In the genomic region with DNA sequence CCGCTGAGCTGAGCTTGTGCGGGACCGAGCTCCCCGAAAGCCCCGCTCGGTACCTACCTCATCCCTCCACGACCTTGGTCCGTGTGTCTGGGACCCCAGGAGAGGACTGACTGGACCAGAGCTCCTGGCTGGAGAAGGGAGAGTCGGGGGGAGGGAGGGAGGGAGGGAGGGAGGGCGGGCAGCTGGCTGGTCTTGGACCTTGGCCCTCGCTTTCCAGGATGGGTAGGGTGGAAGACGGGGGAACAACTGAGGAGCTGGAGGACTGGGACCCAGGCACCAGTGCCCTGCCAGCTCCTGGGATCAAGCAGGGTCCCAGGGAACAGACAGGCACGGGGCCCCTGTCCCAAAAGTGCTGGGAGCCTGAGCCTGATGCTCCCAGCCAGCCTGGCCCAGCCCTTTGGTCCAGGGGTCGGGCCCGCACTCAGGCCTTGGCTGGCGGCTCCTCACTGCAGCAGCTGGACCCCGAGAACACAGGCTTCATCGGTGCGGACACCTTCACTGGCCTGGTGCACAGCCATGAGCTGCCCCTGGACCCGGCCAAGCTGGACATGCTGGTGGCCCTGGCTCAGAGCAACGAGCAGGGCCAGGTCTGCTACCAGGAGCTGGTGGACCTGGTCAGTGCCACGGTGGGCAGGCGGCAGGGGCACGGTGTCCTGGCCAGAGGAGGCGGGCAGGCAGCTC, we compare ENCODE assay signal across 16 cellular contexts. TPM values are rescaled to one million over a fixed set of nuclear protein-coding genes. Genes with fewer than 3 reads are reported as not detected.
DNase-seq lines count a peak whose midpoint lies in the region; ATAC-seq and TF ChIP-seq lines count a peak whose summit lies in the region.
"Had no signal": no experiment of that assay in that cellular context is flagged by ENCODE, and none has a peak within 500 bp of the region (broad histone marks: within the 10 kb centered on the region; RNA-seq: fewer than 3 reads in every experiment).

No MANE protein-coding gene starts in this region.

- no peaks in the 10 kb centered on the region for H3K9me3 ChIP-seq in breast epithelium
- H3K9me3 ChIP-seq in transverse colon, result no peaks in the 10 kb centered on the region
- no peaks in the 10 kb centered on the region for H3K9me3 ChIP-seq in uterus

- H3K4me1 Mint-ChIP-seq in MCF 10A (ENCODE audit: insufficient read depth, unreplicated experiment), result no peaks in the 10 kb centered on the region
- peaks cover 12% of the 10 kb centered on the region for H3K4me1 Mint-ChIP-seq in activated CD8-positive, alpha-beta T cell treated with anti-CD3 and anti-CD28 coated beads for 36 hours (ENCODE audit: low read depth)
- peaks cover 7% of the 10 kb centered on the region for H3K4me1 Mint-ChIP-seq in activated naive CD8-positive, alpha-beta T cell treated with anti-CD3 and anti-CD28 coated beads for 36 hours

- WGBS in transverse colon (ENCODE audit: low coverage in 1 of 2), 2 donors, result 41% methylated on average over 9 of the region's 25 CpGs; no CpG with 5 or more reads in 1 of the 2 donors

- H3K27me3 ChIP-seq in breast epithelium (no peaks in the 10 kb centered on the region), kidney epithelial cell (ENCODE audit: control insufficient read depth, insufficient read depth, low read length) (peaks cover 21% of the 10 kb centered on the region), transverse colon (no peaks in the 10 kb centered on the region), uterus (no peaks in the 10 kb centered on the region)

- intact Hi-C loops in breast epithelium (cut with DNase I; ENCODE audit: low total_unique reads) (no loop called here), MCF 10A (cut with micrococcal nuclease) (no loop called here), transverse colon (cut with DNase I; ENCODE audit: low total_unique reads) (no loop called here), uterus (cut with DNase I; ENCODE audit: low total_unique reads) (no loop called here)
- intact Hi-C loops in activated CD8-positive, alpha-beta T cell treated with anti-CD3 and anti-CD28 coated beads for 36 hours (cut with micrococcal nuclease), result no loop called here

- no peak for TF ChIP-seq EP300 in transverse colon (IDR thresholded peaks at IDR 0.05; ENCODE audit: low read depth)

- no peaks in the 10 kb centered on the region for H3K9me3 Mint-ChIP-seq in MCF 10A (ENCODE audit: unreplicated experiment)
- H3K9me3 Mint-ChIP-seq in activated CD8-positive, alpha-beta T cell treated with anti-CD3 and anti-CD28 coated beads for 36 hours, result no peaks in the 10 kb centered on the region
- no peaks in the 10 kb centered on the region for H3K9me3 Mint-ChIP-seq in activated naive CD8-positive, alpha-beta T cell treated with anti-CD3 and anti-CD28 coated beads for 36 hours
- H3K9me3 Mint-ChIP-seq: activated CD4-positive, alpha-beta T cell treated with anti-CD3 and anti-CD28 coated beads, Interleukin-2, amount 10 ng/mL, durations not matched to agents 7 days and 5 days; nephron progenitor cell; stimulated activated naive B cell treated with anti-CD40 and anti-IgM and Interleukin-4, amounts not matched to agents 10 μg/mL and 1 μg/mL and 100 μg/mL, for 72 hours had no signal

- H3K4me3 Mint-ChIP-seq in MCF 10A (ENCODE audit: unreplicated experiment), result no peak overlapping the region
- H3K4me3 Mint-ChIP-seq in activated CD8-positive, alpha-beta T cell treated with anti-CD3 and anti-CD28 coated beads for 36 hours, result no peak overlapping the region
- H3K4me3 Mint-ChIP-seq in activated naive CD8-positive, alpha-beta T cell treated with anti-CD3 and anti-CD28 coated beads for 36 hours, result no peak overlapping the region
- H3K4me3 Mint-ChIP-seq: activated CD4-positive, alpha-beta T cell treated with anti-CD3 and anti-CD28 coated beads, Interleukin-2, amount 10 ng/mL, durations not matched to agents 7 days and 5 days had no signal

- H3K36me3 ChIP-seq in breast epithelium (peaks cover 6% of the 10 kb centered on the region), kidney epithelial cell (ENCODE audit: control insufficient read depth, insufficient read depth, low read length) (no peaks in the 10 kb centered on the region), transverse colon (peaks cover 0 to 15% (median 0%) of the 10 kb centered on the region in 4 donors), uterus (no peaks in the 10 kb centered on the region)

- no TSS peak for BruUV-seq in MCF 10A (replicated peaks; lab: Mats Ljungman, UMichigan)

- in situ Hi-C loops in transverse colon (cut with MboI; ENCODE audit: low pct_ligation_motif_present in 1 of 4, low pct_unique_long_range_greater_than_20kb in 1 of 4, low sequenced_read_pairs in 3 of 4), result no loop called here

- H3K4me1 ChIP-seq in breast epithelium (peaks cover 2 to 11% of the 10 kb centered on the region in 2 donors), transverse colon (peaks cover 20 to 55% (median 38%) of the 10 kb centered on the region in 4 donors), uterus (peaks cover 0 to 14% of the 10 kb centered on the region in 2 donors)

- ATAC-seq in activated CD8-positive, alpha-beta T cell treated with anti-CD3 and anti-CD28 coated beads for 36 hours, result no peak
- ATAC-seq: stimulated activated naive B cell treated with anti-CD40 and anti-IgM and Interleukin-4, amounts not matched to agents 10 μg/mL and 1 μg/mL and 100 μg/mL, for 72 hours had no signal

- peaks cover 49% of the 10 kb centered on the region for H3K36me3 Mint-ChIP-seq in MCF 10A (ENCODE audit: insufficient read depth, unreplicated experiment)
- peaks cover 6% of the 10 kb centered on the region for H3K36me3 Mint-ChIP-seq in activated CD8-positive, alpha-beta T cell treated with anti-CD3 and anti-CD28 coated beads for 36 hours (ENCODE audit: low read depth)
- H3K36me3 Mint-ChIP-seq in activated naive CD8-positive, alpha-beta T cell treated with anti-CD3 and anti-CD28 coated beads for 36 hours, result peaks cover 4% of the 10 kb centered on the region

- H3K4me3 ChIP-seq in breast epithelium (peak overlapping the region; percentile 25 to 67 (median 33)), choroid plexus epithelial cell (ENCODE audit: low read depth, low read length) (peak overlapping the region; percentile 51), kidney epithelial cell (ENCODE audit: low read depth, low read length) (peak overlapping the region; percentile 22), transverse colon (peak overlapping the region in 3 of 4 donors; percentile 25 to 44 (median 41)), uterus (no peak overlapping the region)

- H3K27ac ChIP-seq in breast epithelium, result peak overlapping the region in 1 of 2 donors; percentile 7
- H3K27ac ChIP-seq in transverse colon, result peak overlapping the region in 3 of 4 donors; percentile 27 to 69 (median 58)
- H3K27ac ChIP-seq in uterus, result no peak overlapping the region
- H3K27ac ChIP-seq: HL-60 had no signal

- no peaks in the 10 kb centered on the region for H3K27me3 Mint-ChIP-seq in MCF 10A (ENCODE audit: insufficient read depth, unreplicated experiment)
- H3K27me3 Mint-ChIP-seq in activated CD8-positive, alpha-beta T cell treated with anti-CD3 and anti-CD28 coated beads for 36 hours, result peaks cover 7% of the 10 kb centered on the region
- H3K27me3 Mint-ChIP-seq in activated naive CD8-positive, alpha-beta T cell treated with anti-CD3 and anti-CD28 coated beads for 36 hours, result no peaks in the 10 kb centered on the region

- POLR2A ChIA-PET in MCF 10A (lab: Yijun Ruan, JAX), result interaction anchor here (0.6 to 2.0 kb wide), 11 partner anchors 8 to 86 kb away, joined by 3 to 17 read pairs (median 3); partner anchors contain the start of genes ANTKMT, JMJD8, RAB40C and RHOT2
- POLR2A ChIA-PET in activated CD8-positive, alpha-beta T cell treated with anti-CD3 and anti-CD28 coated beads for 36 hours (lab: Charles Lee), result interaction anchor here (0.9 to 1.9 kb wide), 10 partner anchors 8 to 120 kb away, joined by 3 to 8 read pairs (median 3); partner anchors contain the start of genes JMJD8, WDR24 and WDR90

- no peak overlapping the region for H3K27ac Mint-ChIP-seq in MCF 10A (ENCODE audit: low read depth, unreplicated experiment)
- no peak overlapping the region for H3K27ac Mint-ChIP-seq in activated CD8-positive, alpha-beta T cell treated with anti-CD3 and anti-CD28 coated beads for 36 hours
- H3K27ac Mint-ChIP-seq in activated naive CD8-positive, alpha-beta T cell treated with anti-CD3 and anti-CD28 coated beads for 36 hours, result no peak overlapping the region
- H3K27ac Mint-ChIP-seq: activated CD4-positive, alpha-beta T cell treated with anti-CD3 and anti-CD28 coated beads, Interleukin-2, amount 10 ng/mL, durations not matched to agents 7 days and 5 days; nephron progenitor cell had no signal

- TF ChIP-seq POLR2A in breast epithelium (IDR thresholded peaks at IDR 0.05) (no peak), transverse colon (IDR thresholded peaks at IDR 0.05) (no peak), uterus (IDR thresholded peaks at IDR 0.05) (no peak)

- no peak for TF ChIP-seq CTCF in breast epithelium (IDR thresholded peaks at IDR 0.05)
- TF ChIP-seq CTCF in MCF 10A (IDR thresholded peaks at IDR 0.05; ENCODE audit: unreplicated experiment), result no peak
- TF ChIP-seq CTCF in choroid plexus epithelial cell (conservative IDR thresholded peaks at IDR 0.05; ENCODE audit: low read depth, low read length), result no peak
- TF ChIP-seq CTCF in kidney epithelial cell (IDR thresholded peaks at IDR 0.05; ENCODE audit: insufficient read depth, low read length, poor library complexity, severe bottlenecking), result no peak
- TF ChIP-seq CTCF in transverse colon (IDR thresholded peaks at IDR 0.05), result no peak
- no peak for TF ChIP-seq CTCF in activated CD8-positive, alpha-beta T cell treated with anti-CD3 and anti-CD28 coated beads for 36 hours (IDR thresholded peaks at IDR 0.05)
- TF ChIP-seq CTCF in uterus (IDR thresholded peaks at IDR 0.05), result no peak

- CTCF ChIA-PET in MCF 10A (lab: Yijun Ruan, JAX), result interaction anchor here (0.6 to 0.8 kb wide), 4 partner anchors 8 to 117 kb away, joined by 3 to 5 read pairs (median 3); partner anchors contain the start of gene RHOT2
- CTCF ChIA-PET in activated CD8-positive, alpha-beta T cell treated with anti-CD3 and anti-CD28 coated beads for 36 hours (lab: Charles Lee), result interaction anchor here (0.8 to 1.7 kb wide), 5 partner anchors 8 to 65 kb away, joined by 3 read pairs; partner anchors contain the start of genes CIAO3 and RHOT2

- DNase-seq in breast epithelium (ENCODE audit: low spot score in 2 of 2) (no peak), MCF 10A (ENCODE audit: unreplicated experiment) (no peak), choroid plexus epithelial cell (ENCODE audit: low read depth) (no peak), kidney epithelial cell (ENCODE audit: low read depth) (no peak), transverse colon (peak; percentile 49), uterus (no peak)
- DNase-seq in activated CD8-positive, alpha-beta T cell treated with anti-CD3 and anti-CD28 coated beads for 36 hours, result no peak
- no peak for DNase-seq in activated naive CD8-positive, alpha-beta T cell treated with anti-CD3 and anti-CD28 coated beads for 36 hours
- DNase-seq: activated CD4-positive, alpha-beta T cell treated with anti-CD3 and anti-CD28 coated beads, Interleukin-2, amount 10 ng/mL, durations not matched to agents 7 days and 5 days; activated naive CD4-positive, alpha-beta T cell; DND-41; effector CD4-positive, alpha-beta T cell; NCI-H748 treated with DMSO at 0.1 percent for 48 hours; stimulated activated naive B cell treated with anti-CD40 and anti-IgM and Interleukin-4, amounts not matched to agents 10 μg/mL and 1 μg/mL and 100 μg/mL, for 72 hours had no signal

RNA-seq across cellular contexts. Expression of gene RHBDL1, which starts 0.6 kb away (rescaled TPM):
- total RNA-seq in breast epithelium (1 to 10 TPM in 2 of 3 donors, under 1 TPM in 1; 0.48 to 2.3 (median 1.0) TPM), MCF 10A (2022) (3.0 and 4.5 TPM in 2 replicates), kidney epithelial cell (0.88 and 0.96 TPM in 2 replicates), transverse colon (10 to 100 TPM in 2 of 4 donors, 1 to 10 TPM in 2; 1.8 to 39.3 (median 8.1) TPM), uterus (1 to 10 TPM in 2 of 4 donors, not detected in 2; 1.5 to 2.0 TPM)
- under 1 TPM; 0.79 to 0.89 TPM for total RNA-seq in activated CD8-positive, alpha-beta T cell treated with anti-CD3 and anti-CD28 coated beads for 36 hours
- under 1 TPM; 0.49 to 0.72 TPM for total RNA-seq in activated naive CD8-positive, alpha-beta T cell treated with anti-CD3 and anti-CD28 coated beads for 36 hours

RNA-seq across cellular contexts. Expression of gene STUB1, which starts 4.2 kb away (rescaled TPM):
- total RNA-seq in breast epithelium, result 100 to 1,000 TPM; 127 to 184 (median 175) TPM
- total RNA-seq in MCF 10A (2022), result 99.3 and 124 TPM in 2 replicates
- 133 and 179 TPM in 2 replicates for total RNA-seq in kidney epithelial cell
- total RNA-seq in transverse colon, result 100 to 1,000 TPM in 3 of 4 donors, 10 to 100 TPM in 1; 51.9 to 190 (median 134) TPM
- total RNA-seq in activated CD8-positive, alpha-beta T cell treated with anti-CD3 and anti-CD28 coated beads for 36 hours, result 10 to 100 TPM; 57.1 to 61.7 TPM
- total RNA-seq in uterus, result 100 to 1,000 TPM in 2 of 4 donors, 10 to 100 TPM in 2; 62.7 to 212 (median 93.3) TPM
- 10 to 100 TPM; 74.3 to 82.1 TPM for total RNA-seq in activated naive CD8-positive, alpha-beta T cell treated with anti-CD3 and anti-CD28 coated beads for 36 hours

RNA-seq across cellular contexts. Expression of gene RHOT2, which starts 8.1 kb away (rescaled TPM):
- 10 to 100 TPM; 39.4 to 90.8 (median 66.9) TPM for total RNA-seq in breast epithelium
- 110 and 118 TPM in 2 replicates for total RNA-seq in MCF 10A (2022)
- total RNA-seq in kidney epithelial cell, result 68.0 and 76.8 TPM in 2 replicates
- total RNA-seq in transverse colon, result 100 to 1,000 TPM; 133 to 386 (median 259) TPM
- 100 to 1,000 TPM; 110 TPM for total RNA-seq in activated CD8-positive, alpha-beta T cell treated with anti-CD3 and anti-CD28 coated beads for 36 hours
- total RNA-seq in uterus, result 10 to 100 TPM; 29.1 to 99.7 (median 71.7) TPM
- total RNA-seq in activated naive CD8-positive, alpha-beta T cell treated with anti-CD3 and anti-CD28 coated beads for 36 hours, result 100 to 1,000 TPM; 123 to 128 TPM

RNA-seq across cellular contexts. Expression of gene JMJD8, which starts 8.1 kb away (rescaled TPM):
- total RNA-seq in breast epithelium, result 10 to 100 TPM; 67.2 to 83.4 (median 67.5) TPM
- 23.6 and 33.4 TPM in 2 replicates for total RNA-seq in MCF 10A (2022)
- total RNA-seq in kidney epithelial cell, result 59.4 and 72.8 TPM in 2 replicates
- 100 to 1,000 TPM in 1 of 4 donors, 10 to 100 TPM in 3; 40.0 to 261 (median 58.6) TPM for total RNA-seq in transverse colon
- 10 to 100 TPM; 26.2 to 28.7 TPM for total RNA-seq in activated CD8-positive, alpha-beta T cell treated with anti-CD3 and anti-CD28 coated beads for 36 hours
- 100 to 1,000 TPM in 1 of 4 donors, 10 to 100 TPM in 3; 45.6 to 111 (median 57.4) TPM for total RNA-seq in uterus
- total RNA-seq in activated naive CD8-positive, alpha-beta T cell treated with anti-CD3 and anti-CD28 coated beads for 36 hours, result 10 to 100 TPM; 37.2 to 43.0 TPM

RNA-seq across cellular contexts. Expression of gene WDR24, which starts 14.2 kb away (rescaled TPM):
- 1 to 10 TPM; 7.2 to 9.2 (median 8.8) TPM for total RNA-seq in breast epithelium
- total RNA-seq in MCF 10A (2022), result 12.2 and 13.9 TPM in 2 replicates
- 22.0 and 23.9 TPM in 2 replicates for total RNA-seq in kidney epithelial cell
- 10 to 100 TPM in 2 of 4 donors, 1 to 10 TPM in 2; 3.4 to 15.3 (median 10.0) TPM for total RNA-seq in transverse colon
- total RNA-seq in activated CD8-positive, alpha-beta T cell treated with anti-CD3 and anti-CD28 coated beads for 36 hours, result 10 to 100 TPM; 17.6 to 18.7 TPM
- 10 to 100 TPM in 1 of 4 donors, 1 to 10 TPM in 3; 2.3 to 12.0 (median 4.2) TPM for total RNA-seq in uterus
- total RNA-seq in activated naive CD8-positive, alpha-beta T cell treated with anti-CD3 and anti-CD28 coated beads for 36 hours, result 10 to 100 TPM; 20.8 to 21.7 TPM

Comparison
In these comparisons a context has a peak if more than half of its experiments do, and no peak if none do; other contexts are left out.
1. H3K27ac ChIP-seq: peak in transverse colon (3 of 4); none in uterus (0 of 2).
2. H3K4me3 ChIP-seq: peak in breast epithelium (3 of 3), choroid plexus epithelial cell (single experiment), kidney epithelial cell (single experiment) and transverse colon (3 of 4); none in uterus (0 of 2).